Comparison of ENCODE assay signal across 20 cellular contexts in genomic region chr4:64497526-64497925, GRCh38.
"Had no signal": no experiment of that assay in that cellular context is flagged by ENCODE, and none has a peak within 500 bp of the region (broad histone marks: within the 10 kb centered on the region; RNA-seq: fewer than 3 reads in every experiment).

No MANE protein-coding gene starts in this region.

- H3K36me3 ChIP-seq: right lobe of liver, spleen had no signal

- H3K27me3 ChIP-seq: dorsolateral prefrontal cortex, right lobe of liver, spleen had no signal

- FAIRE-seq: TTC549 had no signal

- H3K4me3 ChIP-seq: dorsolateral prefrontal cortex, right lobe of liver, spleen had no signal

- DNase-seq: activated B cell treated with CpG ODN at 0.5 μM for 24 hours; activated CD4-positive, alpha-beta T cell treated with anti-CD3 and anti-CD28 coated beads for 48 hours; activated CD8-positive, alpha-beta memory T cell treated with anti-CD3 and anti-CD28 coated beads, Interleukin-2, amount 50 U/mL, for 4 hours; activated CD8-positive, alpha-beta T cell treated with anti-CD3 and anti-CD28 coated beads, Interleukin-2, amount 10 ng/mL, durations not matched to agents 7 days and 5 days; activated gamma-delta T cell; activated T-cell treated with anti-CD3 and anti-CD28 coated beads, Interleukin-2, amount 50 U/mL, for 72 hours; amygdala; dorsolateral prefrontal cortex; endodermal cell; erythroblast; hippocampal formation; kidney glomerular epithelial cell; nucleus accumbens; posterior cingulate gyrus; right lobe of liver; spleen; stimulated activated CD4-positive, alpha-beta T cell treated with anti-CD3 and anti-CD28 coated beads, Interleukin-1b, Interleukin-23, amount 100 ng/mL, for 48 hours; stimulated activated naive CD8-positive, alpha-beta T cell treated with anti-CD3 and anti-CD28 coated beads, Interleukin-15, amount 100 ng/mL, for 72 hours; SW 1271 had no signal

- H3K27ac ChIP-seq: dorsolateral prefrontal cortex, right lobe of liver, spleen had no signal

- H3K4me1 ChIP-seq: right lobe of liver, spleen had no signal

- H3K9me3 ChIP-seq: right lobe of liver, spleen had no signal

- ATAC-seq: activated CD8-positive, alpha-beta T cell treated with anti-CD3 and anti-CD28 coated beads, Interleukin-2, amount 10 ng/mL, durations not matched to agents 7 days and 5 days; activated T-cell treated with anti-CD3 and anti-CD28 coated beads, Interleukin-2, amount 50 U/mL, for 72 hours; right lobe of liver; stimulated activated naive CD8-positive, alpha-beta T cell treated with anti-CD3 and anti-CD28 coated beads, Interleukin-15, amount 100 ng/mL, for 72 hours had no signal
